ENCODE assay signal across 1 cellular context in the genomic region with DNA sequence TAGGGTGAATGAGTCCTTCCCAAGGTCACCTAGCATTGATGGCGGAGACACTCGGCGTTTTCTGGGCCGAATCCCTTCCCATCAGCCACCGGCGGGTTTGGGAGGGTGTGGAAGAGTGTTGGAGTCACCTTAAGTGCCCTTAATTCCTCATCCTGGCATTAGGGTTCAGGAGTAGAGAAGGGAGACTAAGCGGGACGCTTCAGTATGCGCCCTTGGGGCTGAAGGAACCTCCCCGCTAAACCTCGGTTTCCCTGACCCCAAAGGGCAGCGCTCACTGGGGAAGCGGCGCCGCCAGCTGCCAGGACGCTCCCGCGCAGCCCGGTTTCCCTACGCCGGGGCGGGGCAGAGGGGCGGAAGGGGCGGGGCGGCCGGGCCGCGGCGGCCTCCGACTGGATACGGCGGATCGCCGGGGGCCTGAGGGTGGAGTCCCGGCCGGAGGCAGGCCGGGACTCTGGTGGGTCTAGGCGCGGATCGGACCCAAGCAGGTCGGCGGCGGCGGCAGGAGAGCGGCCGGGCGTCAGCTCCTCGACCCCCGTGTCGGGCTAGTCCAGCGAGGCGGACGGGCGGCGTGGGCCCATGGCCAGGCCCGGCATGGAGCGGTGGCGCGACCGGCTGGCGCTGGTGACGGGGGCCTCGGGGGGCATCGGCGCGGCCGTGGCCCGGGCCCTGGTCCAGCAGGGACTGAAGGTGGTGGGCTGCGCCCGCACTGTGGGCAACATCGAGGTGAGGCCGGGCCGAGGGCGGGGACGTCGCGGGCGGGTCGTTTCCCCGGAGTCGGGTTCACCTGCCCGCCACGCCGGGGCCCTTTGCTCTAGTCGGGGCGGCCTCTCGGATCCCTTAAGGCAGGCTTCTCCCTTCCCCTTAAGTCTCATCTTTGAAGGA.
TF ChIP-seq lines count a peak whose summit lies in the region.

A gene with protein sequence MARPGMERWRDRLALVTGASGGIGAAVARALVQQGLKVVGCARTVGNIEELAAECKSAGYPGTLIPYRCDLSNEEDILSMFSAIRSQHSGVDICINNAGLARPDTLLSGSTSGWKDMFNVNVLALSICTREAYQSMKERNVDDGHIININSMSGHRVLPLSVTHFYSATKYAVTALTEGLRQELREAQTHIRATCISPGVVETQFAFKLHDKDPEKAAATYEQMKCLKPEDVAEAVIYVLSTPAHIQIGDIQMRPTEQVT (plus strand): TSS at position 446 of the 882 bp plus-strand sequence. CDS start 131 bp downstream, at position 577.

TF ChIP-seq in HepG2, 621 proteins besides CTCF, POLR2A, EP300 and RAD21 (continued from another document and continues in another):
- TF ChIP-seq, protein P1, sequence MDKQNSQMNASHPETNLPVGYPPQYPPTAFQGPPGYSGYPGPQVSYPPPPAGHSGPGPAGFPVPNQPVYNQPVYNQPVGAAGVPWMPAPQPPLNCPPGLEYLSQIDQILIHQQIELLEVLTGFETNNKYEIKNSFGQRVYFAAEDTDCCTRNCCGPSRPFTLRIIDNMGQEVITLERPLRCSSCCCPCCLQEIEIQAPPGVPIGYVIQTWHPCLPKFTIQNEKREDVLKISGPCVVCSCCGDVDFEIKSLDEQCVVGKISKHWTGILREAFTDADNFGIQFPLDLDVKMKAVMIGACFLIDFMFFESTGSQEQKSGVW (CRISPR knock-in tag; IDR thresholded peaks at IDR 0.05; ENCODE audit: borderline replicate concordance) = no peak
- TF ChIP-seq BRD4 (CRISPR knock-in tag; IDR thresholded peaks at IDR 0.05) (no peak; the same call in 1 of the 2 replicates), AGO2 (optimal IDR thresholded peaks at IDR 0.05; ENCODE audit: low read depth, low read length) (peak; percentile 99), SP5 (CRISPR knock-in tag; IDR thresholded peaks at IDR 0.05; ENCODE audit: borderline replicate concordance, low read depth) (peak; percentile 84), ASH2L (IDR thresholded peaks at IDR 0.05; ENCODE audit: insufficient read length, low read depth, low read length) (peak; percentile 58), RXRA (CRISPR knock-in tag; IDR thresholded peaks at IDR 0.05) (no peak), SP2 (CRISPR knock-in tag; IDR thresholded peaks at IDR 0.05) (peak; percentile 76; the same call in 1 of the 2 replicates), SOX5 (CRISPR knock-in tag; IDR thresholded peaks at IDR 0.05; ENCODE audit: borderline replicate concordance) (no peak), IRF2 (CRISPR knock-in tag; IDR thresholded peaks at IDR 0.05) (no peak), MZF1 (CRISPR knock-in tag; IDR thresholded peaks at IDR 0.05; ENCODE audit: borderline replicate concordance) (no peak), ZZZ3 (CRISPR knock-in tag; IDR thresholded peaks at IDR 0.05; ENCODE audit: borderline replicate concordance) (no peak), ZNF562 (CRISPR knock-in tag; IDR thresholded peaks at IDR 0.05; ENCODE audit: borderline replicate concordance) (no peak), NR3C1 (CRISPR knock-in tag; IDR thresholded peaks at IDR 0.05) (no peak), ZNF484 (CRISPR knock-in tag; IDR thresholded peaks at IDR 0.05; ENCODE audit: borderline replicate concordance, low read depth) (no peak), YEATS2 (CRISPR knock-in tag; IDR thresholded peaks at IDR 0.05; ENCODE audit: borderline replicate concordance) (0 out of 2 replicates have a peak, but pooled peaks have one; percentile 30), KLF11 (CRISPR knock-in tag; IDR thresholded peaks at IDR 0.05) (no peak), GATA4 (IDR thresholded peaks at IDR 0.05; ENCODE audit: borderline replicate concordance, low read depth) (no peak), JDP2 (CRISPR knock-in tag; IDR thresholded peaks at IDR 0.05; ENCODE audit: borderline replicate concordance) (no peak), GTF2F1 (IDR thresholded peaks at IDR 0.05; ENCODE audit: low read length) (no peak), ZNF501 (CRISPR knock-in tag; IDR thresholded peaks at IDR 0.05) (no peak), ZBTB38 (CRISPR knock-in tag; IDR thresholded peaks at IDR 0.05) (no peak), ZSCAN29 (CRISPR knock-in tag; conservative IDR thresholded peaks at IDR 0.05) (0 out of 2 replicates have a peak, but pooled peaks have one; percentile 21), MED13 (CRISPR knock-in tag; IDR thresholded peaks at IDR 0.05) (no peak), MTA1 (CRISPR knock-in tag; IDR thresholded peaks at IDR 0.05; ENCODE audit: borderline replicate concordance) (no peak), IKZF1 (IDR thresholded peaks at IDR 0.05) (no peak), ONECUT2 (CRISPR knock-in tag; IDR thresholded peaks at IDR 0.05) (no peak), ZNF121 (CRISPR knock-in tag; IDR thresholded peaks at IDR 0.05) (no peak), ESRRA (CRISPR knock-in tag; IDR thresholded peaks at IDR 0.05; ENCODE audit: low read depth) (no peak)
- TF ChIP-seq, protein P2, sequence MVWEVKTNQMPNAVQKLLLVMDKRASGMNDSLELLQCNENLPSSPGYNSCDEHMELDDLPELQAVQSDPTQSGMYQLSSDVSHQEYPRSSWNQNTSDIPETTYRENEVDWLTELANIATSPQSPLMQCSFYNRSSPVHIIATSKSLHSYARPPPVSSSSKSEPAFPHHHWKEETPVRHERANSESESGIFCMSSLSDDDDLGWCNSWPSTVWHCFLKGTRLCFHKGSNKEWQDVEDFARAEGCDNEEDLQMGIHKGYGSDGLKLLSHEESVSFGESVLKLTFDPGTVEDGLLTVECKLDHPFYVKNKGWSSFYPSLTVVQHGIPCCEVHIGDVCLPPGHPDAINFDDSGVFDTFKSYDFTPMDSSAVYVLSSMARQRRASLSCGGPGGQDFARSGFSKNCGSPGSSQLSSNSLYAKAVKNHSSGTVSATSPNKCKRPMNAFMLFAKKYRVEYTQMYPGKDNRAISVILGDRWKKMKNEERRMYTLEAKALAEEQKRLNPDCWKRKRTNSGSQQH (CRISPR knock-in tag; IDR thresholded peaks at IDR 0.05; ENCODE audit: low read depth) = no peak
- TF ChIP-seq, protein P3, sequence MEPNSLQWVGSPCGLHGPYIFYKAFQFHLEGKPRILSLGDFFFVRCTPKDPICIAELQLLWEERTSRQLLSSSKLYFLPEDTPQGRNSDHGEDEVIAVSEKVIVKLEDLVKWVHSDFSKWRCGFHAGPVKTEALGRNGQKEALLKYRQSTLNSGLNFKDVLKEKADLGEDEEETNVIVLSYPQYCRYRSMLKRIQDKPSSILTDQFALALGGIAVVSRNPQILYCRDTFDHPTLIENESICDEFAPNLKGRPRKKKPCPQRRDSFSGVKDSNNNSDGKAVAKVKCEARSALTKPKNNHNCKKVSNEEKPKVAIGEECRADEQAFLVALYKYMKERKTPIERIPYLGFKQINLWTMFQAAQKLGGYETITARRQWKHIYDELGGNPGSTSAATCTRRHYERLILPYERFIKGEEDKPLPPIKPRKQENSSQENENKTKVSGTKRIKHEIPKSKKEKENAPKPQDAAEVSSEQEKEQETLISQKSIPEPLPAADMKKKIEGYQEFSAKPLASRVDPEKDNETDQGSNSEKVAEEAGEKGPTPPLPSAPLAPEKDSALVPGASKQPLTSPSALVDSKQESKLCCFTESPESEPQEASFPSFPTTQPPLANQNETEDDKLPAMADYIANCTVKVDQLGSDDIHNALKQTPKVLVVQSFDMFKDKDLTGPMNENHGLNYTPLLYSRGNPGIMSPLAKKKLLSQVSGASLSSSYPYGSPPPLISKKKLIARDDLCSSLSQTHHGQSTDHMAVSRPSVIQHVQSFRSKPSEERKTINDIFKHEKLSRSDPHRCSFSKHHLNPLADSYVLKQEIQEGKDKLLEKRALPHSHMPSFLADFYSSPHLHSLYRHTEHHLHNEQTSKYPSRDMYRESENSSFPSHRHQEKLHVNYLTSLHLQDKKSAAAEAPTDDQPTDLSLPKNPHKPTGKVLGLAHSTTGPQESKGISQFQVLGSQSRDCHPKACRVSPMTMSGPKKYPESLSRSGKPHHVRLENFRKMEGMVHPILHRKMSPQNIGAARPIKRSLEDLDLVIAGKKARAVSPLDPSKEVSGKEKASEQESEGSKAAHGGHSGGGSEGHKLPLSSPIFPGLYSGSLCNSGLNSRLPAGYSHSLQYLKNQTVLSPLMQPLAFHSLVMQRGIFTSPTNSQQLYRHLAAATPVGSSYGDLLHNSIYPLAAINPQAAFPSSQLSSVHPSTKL (CRISPR knock-in tag; IDR thresholded peaks at IDR 0.05) = no peak
- TF ChIP-seq, protein P4, sequence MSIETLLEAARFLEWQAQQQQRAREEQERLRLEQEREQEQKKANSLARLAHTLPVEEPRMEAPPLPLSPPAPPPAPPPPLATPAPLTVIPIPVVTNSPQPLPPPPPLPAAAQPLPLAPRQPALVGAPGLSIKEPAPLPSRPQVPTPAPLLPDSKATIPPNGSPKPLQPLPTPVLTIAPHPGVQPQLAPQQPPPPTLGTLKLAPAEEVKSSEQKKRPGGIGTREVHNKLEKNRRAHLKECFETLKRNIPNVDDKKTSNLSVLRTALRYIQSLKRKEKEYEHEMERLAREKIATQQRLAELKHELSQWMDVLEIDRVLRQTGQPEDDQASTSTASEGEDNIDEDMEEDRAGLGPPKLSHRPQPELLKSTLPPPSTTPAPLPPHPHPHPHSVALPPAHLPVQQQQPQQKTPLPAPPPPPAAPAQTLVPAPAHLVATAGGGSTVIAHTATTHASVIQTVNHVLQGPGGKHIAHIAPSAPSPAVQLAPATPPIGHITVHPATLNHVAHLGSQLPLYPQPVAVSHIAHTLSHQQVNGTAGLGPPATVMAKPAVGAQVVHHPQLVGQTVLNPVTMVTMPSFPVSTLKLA (IDR thresholded peaks at IDR 0.05) = no peak
- TF ChIP-seq, protein P5, sequence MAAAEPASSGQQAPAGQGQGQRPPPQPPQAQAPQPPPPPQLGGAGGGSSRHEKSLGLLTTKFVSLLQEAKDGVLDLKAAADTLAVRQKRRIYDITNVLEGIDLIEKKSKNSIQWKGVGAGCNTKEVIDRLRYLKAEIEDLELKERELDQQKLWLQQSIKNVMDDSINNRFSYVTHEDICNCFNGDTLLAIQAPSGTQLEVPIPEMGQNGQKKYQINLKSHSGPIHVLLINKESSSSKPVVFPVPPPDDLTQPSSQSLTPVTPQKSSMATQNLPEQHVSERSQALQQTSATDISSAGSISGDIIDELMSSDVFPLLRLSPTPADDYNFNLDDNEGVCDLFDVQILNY (CRISPR knock-in tag; conservative IDR thresholded peaks at IDR 0.05) = no peak
- TF ChIP-seq, protein P6, sequence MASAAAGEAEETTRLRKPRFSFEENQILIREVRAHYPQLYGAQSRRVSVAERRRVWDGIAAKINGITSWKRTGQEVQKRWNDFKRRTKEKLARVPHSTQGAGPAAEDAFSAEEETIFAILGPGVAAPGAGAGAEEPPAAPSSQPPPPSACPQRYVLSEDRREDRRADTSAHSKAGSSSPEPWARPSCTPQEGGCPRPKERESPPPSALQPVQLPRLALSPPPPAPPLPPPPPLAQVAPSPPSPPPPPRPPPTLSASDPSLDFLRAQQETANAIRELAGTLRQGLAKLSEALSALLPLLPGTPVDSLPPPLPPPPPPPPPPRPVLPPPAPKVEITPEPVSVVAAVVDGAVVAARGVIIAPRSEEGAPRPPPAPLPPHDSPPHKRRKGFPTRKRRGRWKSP (CRISPR knock-in tag; IDR thresholded peaks at IDR 0.05) = 0 out of 2 replicates have a peak, but pooled peaks have one; percentile 32
- TF ChIP-seq, protein P7, sequence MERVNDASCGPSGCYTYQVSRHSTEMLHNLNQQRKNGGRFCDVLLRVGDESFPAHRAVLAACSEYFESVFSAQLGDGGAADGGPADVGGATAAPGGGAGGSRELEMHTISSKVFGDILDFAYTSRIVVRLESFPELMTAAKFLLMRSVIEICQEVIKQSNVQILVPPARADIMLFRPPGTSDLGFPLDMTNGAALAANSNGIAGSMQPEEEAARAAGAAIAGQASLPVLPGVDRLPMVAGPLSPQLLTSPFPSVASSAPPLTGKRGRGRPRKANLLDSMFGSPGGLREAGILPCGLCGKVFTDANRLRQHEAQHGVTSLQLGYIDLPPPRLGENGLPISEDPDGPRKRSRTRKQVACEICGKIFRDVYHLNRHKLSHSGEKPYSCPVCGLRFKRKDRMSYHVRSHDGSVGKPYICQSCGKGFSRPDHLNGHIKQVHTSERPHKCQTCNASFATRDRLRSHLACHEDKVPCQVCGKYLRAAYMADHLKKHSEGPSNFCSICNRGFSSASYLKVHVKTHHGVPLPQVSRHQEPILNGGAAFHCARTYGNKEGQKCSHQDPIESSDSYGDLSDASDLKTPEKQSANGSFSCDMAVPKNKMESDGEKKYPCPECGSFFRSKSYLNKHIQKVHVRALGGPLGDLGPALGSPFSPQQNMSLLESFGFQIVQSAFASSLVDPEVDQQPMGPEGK (CRISPR knock-in tag; IDR thresholded peaks at IDR 0.05) = 0 out of 2 replicates have a peak, but pooled peaks have one; percentile 15
- TF ChIP-seq, protein P8, sequence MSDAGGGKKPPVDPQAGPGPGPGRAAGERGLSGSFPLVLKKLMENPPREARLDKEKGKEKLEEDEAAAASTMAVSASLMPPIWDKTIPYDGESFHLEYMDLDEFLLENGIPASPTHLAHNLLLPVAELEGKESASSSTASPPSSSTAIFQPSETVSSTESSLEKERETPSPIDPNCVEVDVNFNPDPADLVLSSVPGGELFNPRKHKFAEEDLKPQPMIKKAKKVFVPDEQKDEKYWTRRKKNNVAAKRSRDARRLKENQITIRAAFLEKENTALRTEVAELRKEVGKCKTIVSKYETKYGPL (CRISPR knock-in tag; IDR thresholded peaks at IDR 0.05) = no peak
- TF ChIP-seq, protein P9, sequence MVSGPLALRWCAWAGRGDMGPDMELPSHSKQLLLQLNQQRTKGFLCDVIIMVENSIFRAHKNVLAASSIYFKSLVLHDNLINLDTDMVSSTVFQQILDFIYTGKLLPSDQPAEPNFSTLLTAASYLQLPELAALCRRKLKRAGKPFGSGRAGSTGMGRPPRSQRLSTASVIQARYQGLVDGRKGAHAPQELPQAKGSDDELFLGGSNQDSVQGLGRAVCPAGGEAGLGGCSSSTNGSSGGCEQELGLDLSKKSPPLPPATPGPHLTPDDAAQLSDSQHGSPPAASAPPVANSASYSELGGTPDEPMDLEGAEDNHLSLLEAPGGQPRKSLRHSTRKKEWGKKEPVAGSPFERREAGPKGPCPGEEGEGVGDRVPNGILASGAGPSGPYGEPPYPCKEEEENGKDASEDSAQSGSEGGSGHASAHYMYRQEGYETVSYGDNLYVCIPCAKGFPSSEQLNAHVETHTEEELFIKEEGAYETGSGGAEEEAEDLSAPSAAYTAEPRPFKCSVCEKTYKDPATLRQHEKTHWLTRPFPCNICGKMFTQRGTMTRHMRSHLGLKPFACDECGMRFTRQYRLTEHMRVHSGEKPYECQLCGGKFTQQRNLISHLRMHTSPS (CRISPR knock-in tag; IDR thresholded peaks at IDR 0.05; ENCODE audit: low read depth) = no peak
- TF ChIP-seq, protein P10, sequence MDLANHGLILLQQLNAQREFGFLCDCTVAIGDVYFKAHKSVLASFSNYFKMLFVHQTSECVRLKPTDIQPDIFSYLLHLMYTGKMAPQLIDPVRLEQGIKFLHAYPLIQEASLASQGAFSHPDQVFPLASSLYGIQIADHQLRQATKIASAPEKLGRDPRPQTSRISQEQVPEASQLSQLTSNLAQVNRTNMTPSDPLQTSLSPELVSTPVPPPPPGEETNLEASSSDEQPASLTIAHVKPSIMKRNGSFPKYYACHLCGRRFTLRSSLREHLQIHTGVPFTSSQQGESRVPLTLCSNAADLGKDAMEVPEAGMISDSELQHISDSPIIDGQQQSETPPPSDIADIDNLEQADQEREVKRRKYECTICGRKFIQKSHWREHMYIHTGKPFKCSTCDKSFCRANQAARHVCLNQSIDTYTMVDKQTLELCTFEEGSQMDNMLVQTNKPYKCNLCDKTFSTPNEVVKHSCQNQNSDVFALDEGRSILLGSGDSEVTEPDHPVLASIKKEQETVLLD (CRISPR knock-in tag; IDR thresholded peaks at IDR 0.05; ENCODE audit: low read depth) = no peak
